10 cellular contexts compared by ENCODE assay signal in the genomic region with DNA sequence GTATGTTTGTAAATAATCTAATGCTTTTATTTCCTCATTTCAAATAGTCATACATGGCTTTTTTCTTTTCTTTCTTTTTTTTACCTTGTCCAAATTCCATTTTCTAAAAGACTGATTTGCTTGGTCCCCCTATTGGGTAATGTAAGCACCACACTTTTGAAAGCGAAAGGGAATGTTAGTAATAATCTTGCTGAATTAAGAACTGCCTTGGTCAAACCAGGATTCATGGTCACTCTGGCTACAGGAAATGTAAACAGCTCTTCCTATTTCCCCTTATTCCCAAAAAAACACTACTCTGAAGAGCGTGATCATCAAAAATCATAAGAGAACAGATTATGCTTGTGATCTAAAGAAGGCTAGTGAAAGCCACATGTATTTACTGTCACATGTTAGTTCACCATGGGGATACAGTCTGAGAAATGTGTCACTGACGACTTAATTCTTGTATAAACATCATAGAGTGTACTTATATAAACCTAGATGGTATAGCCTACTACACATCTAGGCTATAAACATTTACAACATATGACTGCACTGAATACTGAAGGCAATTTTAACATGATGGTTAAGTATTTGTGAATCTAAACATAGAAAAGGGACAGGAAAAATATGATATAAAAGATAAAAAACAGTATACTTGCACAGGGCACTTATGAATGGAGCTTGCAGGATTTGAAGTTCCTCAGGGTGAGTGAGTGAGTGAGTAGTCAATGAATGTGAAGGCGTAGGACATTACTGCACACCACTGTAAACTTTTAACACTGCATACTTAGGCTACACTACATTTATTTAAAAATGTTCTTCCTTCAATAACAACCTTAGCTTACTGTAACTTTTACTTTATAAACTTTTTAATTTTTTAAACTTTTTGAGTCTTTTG.
DNase-seq lines count a peak whose midpoint lies in the region; ATAC-seq and TF ChIP-seq lines count a peak whose summit lies in the region.
"Had no signal": no experiment of that assay in that cellular context is flagged by ENCODE, and none has a peak within 500 bp of the region (broad histone marks: within the 10 kb centered on the region; RNA-seq: fewer than 3 reads in every experiment).

No MANE protein-coding gene starts in this region.

- peaks cover 10% of the 10 kb centered on the region for H3K4me1 ChIP-seq in ACC112 (ENCODE audit: control insufficient read depth, insufficient read depth, low read length, unreplicated experiment)

- ATAC-seq in HG03045 (IDR thresholded peaks at IDR 0.05; ENCODE audit: unreplicated experiment): no peak
- ATAC-seq in HG02852 (IDR thresholded peaks at IDR 0.05; ENCODE audit: unreplicated experiment): no peak

- peak overlapping the region; percentile 83 for H3K27ac ChIP-seq in ACC112 (ENCODE audit: low read depth, low read length)
- H3K27ac ChIP-seq: C4-2B had no signal

- H2AFZ ChIP-seq in ACC112 (ENCODE audit: low read length, unreplicated experiment): no peak overlapping the region

- in situ Hi-C loops in GM13976 (cut with MboI; ENCODE audit: low sequenced_read_pairs, unreplicated experiment): no loop called here

- H3K79me2 ChIP-seq in ACC112 (ENCODE audit: control insufficient read depth, insufficient read depth, low read length, unreplicated experiment): no peaks in the 10 kb centered on the region

- peaks cover 7% of the 10 kb centered on the region for H3K36me3 ChIP-seq in ACC112 (ENCODE audit: insufficient read depth, low read length)

- no peak overlapping the region; the same call in 1 of the 2 replicates for H3K4me3 ChIP-seq in ACC112 (ENCODE audit: low read depth, low read length)

- no peaks in the 10 kb centered on the region for H3K27me3 ChIP-seq in ACC112 (ENCODE audit: insufficient read depth, low read length)

- no peak for TF ChIP-seq CTCF in GM13976 (IDR thresholded peaks at IDR 0.05; ENCODE audit: borderline replicate concordance, control extremely low read depth, extremely low read depth, insufficient read depth, missing control alignments)

- peak; percentile 35 for DNase-seq in HS-5 (ENCODE audit: low read depth)
- peak; percentile 11 for DNase-seq in brain pericyte (ENCODE audit: low read depth, low spot score)
- peak; percentile 23 for DNase-seq in kidney glomerular epithelial cell (lab: John Stamatoyannopoulos, UW)
- DNase-seq in nucleus accumbens (lab: John Stamatoyannopoulos, UW): no peak
- no peak for DNase-seq in GM13976 (ENCODE audit: low spot score)
- DNase-seq: NCI-H446 treated with DMSO at 0.1 percent for 48 hours had no signal

Comparison
In these comparisons a context has a peak if more than half of its experiments do, and no peak if none do; other contexts are left out.
1. DNase-seq: peak in HS-5 (single experiment), brain pericyte (single experiment) and kidney glomerular epithelial cell (single experiment); none in nucleus accumbens (0 of 56) and GM13976 (single experiment).